In genomic region chr6:28651161-28651560, GRCh38 we compare ENCODE assay signal across 19 cellular contexts.
"Had no signal": no experiment of that assay in that cellular context is flagged by ENCODE, and none has a peak within 500 bp of the region (broad histone marks: within the 10 kb centered on the region; RNA-seq: fewer than 3 reads in every experiment).

No MANE protein-coding gene starts in this region.

- H3K27me3 ChIP-seq: ovary, thyroid gland had no signal

- H3K9me3 ChIP-seq: heart right ventricle, mucosa of descending colon, ovary, suprapubic skin, thyroid gland had no signal

- H3K27ac ChIP-seq: coronary artery, heart right ventricle, ovary, suprapubic skin, thyroid gland had no signal

- H3K36me3 ChIP-seq: heart right ventricle, ovary, suprapubic skin, thyroid gland had no signal

- DNase-seq: effector CD4-positive, alpha-beta T cell; endodermal cell; erythroblast; foreskin melanocyte; heart right ventricle; hypothalamus; islet precursor cell; mammary epithelial cell; mucosa of descending colon; naive thymus-derived CD8-positive, alpha-beta T cell; ovary; right cardiac atrium; small intestine; stimulated activated CD4-positive, alpha-beta T cell treated with anti-CD3 and anti-CD28 coated beads, Interleukin-12 subunit alpha, Interleukin-12 subunit beta, amount 100 ng/mL, for 4 hours; stimulated activated CD4-positive, alpha-beta T cell treated with anti-CD3 and anti-CD28 coated beads, Interleukin-2, amount 100 ng/mL, for 48 hours; stimulated activated naive CD8-positive, alpha-beta T cell treated with anti-CD3 and anti-CD28 coated beads, Interleukin-15, Interleukin-2, amounts not matched to agents 100 U/mL and 50 U/mL, for 24 hours; thyroid gland had no signal

- H3K4me3 ChIP-seq: coronary artery, heart right ventricle, mucosa of descending colon, ovary, suprapubic skin, thyroid gland had no signal
